Comparison of ENCODE assay signal across 27 cellular contexts in genomic region chr1:226091461-226091860, GRCh38.
"Had no signal": no experiment of that assay in that cellular context is flagged by ENCODE, and none has a peak within 500 bp of the region (broad histone marks: within the 10 kb centered on the region; RNA-seq: fewer than 3 reads in every experiment).

No MANE protein-coding gene starts in this region.

- H3K4me2 ChIP-seq: neural progenitor cell, smooth muscle cell had no signal

- DNase-seq: natural killer cell; occipital lobe; psoas muscle; right cardiac atrium; right lobe of liver; sigmoid colon; spleen; stimulated activated CD4-positive, alpha-beta T cell treated with anti-CD3 and anti-CD28 coated beads, Interleukin-12 subunit alpha, Interleukin-12 subunit beta, amount 100 ng/mL, for 4 hours; stimulated activated CD4-positive, alpha-beta T cell treated with anti-CD3 and anti-CD28 coated beads, Interleukin-1b, Interleukin-23, amount 100 ng/mL, for 48 hours; stimulated activated CD4-positive, alpha-beta T cell treated with anti-CD3 and anti-CD28 coated beads, Interleukin-4, amount 100 ng/mL, for 1 hour; stimulated activated CD4-positive, alpha-beta T cell treated with anti-CD3 and anti-CD28 coated beads, Interleukin-4, amount 100 ng/mL, for 4 hours; stimulated activated CD8-positive, alpha-beta memory T cell treated with anti-CD3 and anti-CD28 coated beads, Interleukin-4, amount 100 ng/mL, for 48 hours; stimulated activated naive CD4-positive, alpha-beta T cell; stimulated activated naive CD8-positive, alpha-beta T cell treated with anti-CD3 and anti-CD28 coated beads, Interleukin-15, amount 100 ng/mL, for 72 hours; stimulated activated naive CD8-positive, alpha-beta T cell treated with anti-CD3 and anti-CD28 coated beads, Interleukin-15, Interleukin-2, amounts not matched to agents 100 U/mL and 50 U/mL, for 24 hours; substantia nigra; testis; tibial artery; transverse colon; upper lobe of left lung had no signal

- H3K27ac ChIP-seq: neural progenitor cell, ovary, parathyroid adenoma, psoas muscle, right lobe of liver, sigmoid colon, skin epidermis, spleen, suprapubic skin, testis, tibial artery, transverse colon, upper lobe of left lung, vagina had no signal

- H3K36me3 ChIP-seq: neural progenitor cell, ovary, right lobe of liver, sigmoid colon, spleen, suprapubic skin, tibial artery, transverse colon, upper lobe of left lung, vagina had no signal

- H2AFZ ChIP-seq: neural progenitor cell, parathyroid adenoma had no signal

- H3K4me3 ChIP-seq: neural progenitor cell, ovary, psoas muscle, right lobe of liver, sigmoid colon, skin epidermis, smooth muscle cell, spleen, suprapubic skin, testis, tibial artery, transverse colon, upper lobe of left lung, vagina had no signal

- H3K27me3 ChIP-seq: neural progenitor cell, ovary, right lobe of liver, sigmoid colon, spleen, suprapubic skin, testis, tibial artery, transverse colon, upper lobe of left lung, vagina had no signal

- H3K79me2 ChIP-seq: parathyroid adenoma had no signal

- H3K4me1 ChIP-seq: neural progenitor cell, parathyroid adenoma, psoas muscle, right lobe of liver, sigmoid colon, spleen, suprapubic skin, testis, tibial artery, transverse colon, upper lobe of left lung, vagina had no signal

- H3K9ac ChIP-seq: neural progenitor cell, parathyroid adenoma had no signal

- H3K9me3 ChIP-seq: ovary, psoas muscle, right lobe of liver, sigmoid colon, spleen, suprapubic skin, testis, tibial artery, transverse colon, upper lobe of left lung, vagina had no signal
